ENCODE assay signal across 13 cellular contexts in genomic region chr2:191066281-191067233, GRCh38. TPM values are rescaled to one million over a fixed set of nuclear protein-coding genes. Genes with fewer than 3 reads are reported as not detected.
DNase-seq lines count a peak whose midpoint lies in the region; ATAC-seq and TF ChIP-seq lines count a peak whose summit lies in the region.
"Had no signal": no experiment of that assay in that cellular context is flagged by ENCODE, and none has a peak within 500 bp of the region (broad histone marks: within the 10 kb centered on the region; RNA-seq: fewer than 3 reads in every experiment).

No MANE protein-coding gene starts in this region.

- peak overlapping the region; percentile 25 for H3K4me3 Mint-ChIP-seq in activated naive CD4-positive, alpha-beta T cell treated with anti-CD3 and anti-CD28 coated beads for 36 hours
- H3K4me3 Mint-ChIP-seq in central memory CD8-positive, alpha-beta T cell, result peak overlapping the region; percentile 43

- H3K9me3 Mint-ChIP-seq in activated naive CD4-positive, alpha-beta T cell treated with anti-CD3 and anti-CD28 coated beads for 36 hours, result no peaks in the 10 kb centered on the region
- no peaks in the 10 kb centered on the region for H3K9me3 Mint-ChIP-seq in central memory CD8-positive, alpha-beta T cell

- no peak for ATAC-seq in central memory CD8-positive, alpha-beta T cell (replicated peaks; ENCODE audit: extremely low read depth, poor library complexity, severe bottlenecking)
- ATAC-seq in stimulated activated naive CD8-positive, alpha-beta T cell treated with anti-CD3 and anti-CD28 coated beads, Interleukin-15, Interleukin-2, amounts not matched to agents 100 U/mL and 50 U/mL, for 24 hours, result peak; percentile 45

- no peak overlapping the region for H4K91ac ChIP-seq in mesenchymal stem cell (ENCODE audit: low read length)

- H3K27ac ChIP-seq in mesenchymal stem cell (ENCODE audit: low read length, poor library complexity, severe bottlenecking), result no peak overlapping the region
- H3K27ac ChIP-seq: hepatocyte, KMS-11 had no signal

- H3K14ac ChIP-seq in mesenchymal stem cell (ENCODE audit: low read length in 2 of 2), result no peak overlapping the region

- H3K4me2 ChIP-seq in mesenchymal stem cell (ENCODE audit: low read length, poor library complexity, severe bottlenecking), result no peak overlapping the region
- H3K4me2 ChIP-seq: hepatocyte, KMS-11 had no signal

- no peak overlapping the region for H2BK12ac ChIP-seq in mesenchymal stem cell (ENCODE audit: low read length in 2 of 2)

- no peak overlapping the region for H3K9ac ChIP-seq in mesenchymal stem cell (ENCODE audit: low read length)
- H3K9ac ChIP-seq: KMS-11 had no signal

- no peak overlapping the region for H3K4me3 ChIP-seq in BE2C (ENCODE audit: low read depth, low read length)
- no peak overlapping the region for H3K4me3 ChIP-seq in mesenchymal stem cell (ENCODE audit: insufficient read depth in 1 of 2, low read depth in 1 of 2, low read length in 2 of 2)
- H3K4me3 ChIP-seq: hepatocyte had no signal

- H3K36me3 ChIP-seq in BE2C, result no peaks in the 10 kb centered on the region
- peaks cover 0 to 4% of the 10 kb centered on the region in 2 experiments for H3K36me3 ChIP-seq in mesenchymal stem cell (ENCODE audit: control insufficient read depth in 1 of 2, insufficient read depth in 2 of 2, low read depth in 1 of 2, low read length in 2 of 2)

- CTCF ChIA-PET in activated naive CD4-positive, alpha-beta T cell treated with anti-CD3 and anti-CD28 coated beads for 36 hours (lab: Charles Lee), result interaction anchor here (0.6 to 6.3 kb wide), 3 partner anchors 14 to 93 kb away, joined by 3 to 62 read pairs (median 3); no protein-coding TSS in a partner anchor

- H4K8ac ChIP-seq in mesenchymal stem cell (ENCODE audit: low read length), result no peak overlapping the region

- no peak overlapping the region for H3K23ac ChIP-seq in mesenchymal stem cell (ENCODE audit: low read length in 2 of 2)

- H3K18ac ChIP-seq in mesenchymal stem cell (ENCODE audit: low read depth in 1 of 2, low read length in 2 of 2), result no peak overlapping the region

- no peaks in the 10 kb centered on the region for H3K4me1 ChIP-seq in BE2C
- no peaks in the 10 kb centered on the region for H3K4me1 ChIP-seq in mesenchymal stem cell (ENCODE audit: control insufficient read depth, insufficient read depth, low read depth, low read length)

- no peak for TF ChIP-seq CTCF in BE2C (IDR thresholded peaks at IDR 0.05; ENCODE audit: low read depth, low read length)

- H2AFZ ChIP-seq in mesenchymal stem cell (ENCODE audit: low read depth, low read length), result no peak overlapping the region
- H2AFZ ChIP-seq: hepatocyte had no signal

- no peak overlapping the region for H2AK5ac ChIP-seq in mesenchymal stem cell (ENCODE audit: low read length, severe bottlenecking)

- H3K79me1 ChIP-seq in mesenchymal stem cell (replicated peaks; ENCODE audit: low read length, poor library complexity, severe bottlenecking), result no peaks in the 10 kb centered on the region

- peak; percentile 41 for DNase-seq in activated naive CD4-positive, alpha-beta T cell treated with anti-CD3 and anti-CD28 coated beads for 36 hours
- DNase-seq in activated naive CD4-positive, alpha-beta T cell treated with anti-CD3 and anti-CD28 coated beads, Interleukin-2, amount 50 U/mL, for 16 hours, result no peak
- DNase-seq in OCI-M1 (lab: John Stamatoyannopoulos, UW) (peak; percentile 57), BE2C (no peak), mesenchymal stem cell (no peak), NCI-H1417 (lab: John Stamatoyannopoulos, UW) (no peak)
- DNase-seq in central memory CD8-positive, alpha-beta T cell (ENCODE audit: low spot score in 2 of 2), result no peak
- DNase-seq in stimulated activated naive CD8-positive, alpha-beta T cell treated with anti-CD3 and anti-CD28 coated beads, Interleukin-15, Interleukin-2, amounts not matched to agents 100 U/mL and 50 U/mL, for 24 hours, result no peak
- DNase-seq: activated CD8-positive, alpha-beta memory T cell treated with anti-CD3 and anti-CD28 coated beads, Interleukin-2, amount 50 U/mL, for 48 hours; GDM1; NCI-H2107 had no signal

- H2BK120ac ChIP-seq in mesenchymal stem cell (ENCODE audit: low read depth, low read length), result no peak overlapping the region

- WGBS in mesenchymal stem cell, result 78% methylated on average over 3 of the region's 7 CpGs

- H3K36me3 Mint-ChIP-seq in activated naive CD4-positive, alpha-beta T cell treated with anti-CD3 and anti-CD28 coated beads for 36 hours (ENCODE audit: low read depth), result peaks cover 27% of the 10 kb centered on the region
- H3K36me3 Mint-ChIP-seq in central memory CD8-positive, alpha-beta T cell (ENCODE audit: insufficient read depth), result peaks cover 40% of the 10 kb centered on the region

- no peak overlapping the region for H2BK5ac ChIP-seq in mesenchymal stem cell (ENCODE audit: low read depth, low read length, poor library complexity, severe bottlenecking)

- no peak overlapping the region for H2BK15ac ChIP-seq in mesenchymal stem cell (ENCODE audit: low read depth, poor library complexity, severe bottlenecking)

- H3K4ac ChIP-seq in mesenchymal stem cell (ENCODE audit: low read depth in 1 of 2, low read length in 2 of 2), result no peak overlapping the region

- peak overlapping the region; percentile 76 for H3K27ac Mint-ChIP-seq in activated naive CD4-positive, alpha-beta T cell treated with anti-CD3 and anti-CD28 coated beads for 36 hours
- peak overlapping the region; percentile 13 for H3K27ac Mint-ChIP-seq in central memory CD8-positive, alpha-beta T cell (ENCODE audit: low read depth)

- peaks cover 77% of the 10 kb centered on the region for H3K4me1 Mint-ChIP-seq in activated naive CD4-positive, alpha-beta T cell treated with anti-CD3 and anti-CD28 coated beads for 36 hours (ENCODE audit: low read depth)
- peaks cover 76% of the 10 kb centered on the region for H3K4me1 Mint-ChIP-seq in central memory CD8-positive, alpha-beta T cell

- H3K27me3 ChIP-seq in BE2C (no peaks in the 10 kb centered on the region), mesenchymal stem cell (ENCODE audit: control insufficient read depth in 1 of 2, insufficient read depth in 1 of 2, low read length in 2 of 2) (no peaks in the 10 kb centered on the region)
- H3K27me3 ChIP-seq: hepatocyte had no signal

- intact Hi-C loops in activated naive CD4-positive, alpha-beta T cell treated with anti-CD3 and anti-CD28 coated beads for 36 hours (cut with micrococcal nuclease), result loop anchor here (1.0 to 5.0 kb wide), 4 partner anchors 11 to 616 kb away; no protein-coding TSS in a partner anchor

- H3K9me3 ChIP-seq in BE2C (no peaks in the 10 kb centered on the region), mesenchymal stem cell (ENCODE audit: control insufficient read depth, low read length) (no peaks in the 10 kb centered on the region)

- no peaks in the 10 kb centered on the region for H3K27me3 Mint-ChIP-seq in activated naive CD4-positive, alpha-beta T cell treated with anti-CD3 and anti-CD28 coated beads for 36 hours (ENCODE audit: low read depth)
- H3K27me3 Mint-ChIP-seq in central memory CD8-positive, alpha-beta T cell, result no peaks in the 10 kb centered on the region

RNA-seq across cellular contexts. Expression of gene STAT1, which starts 52.6 kb away (rescaled TPM):
- total RNA-seq in activated naive CD4-positive, alpha-beta T cell treated with anti-CD3 and anti-CD28 coated beads for 36 hours, result 100 to 1,000 TPM; 376 to 402 TPM
- 13.9 TPM for polyA plus RNA-seq in BE2C (2012; ENCODE audit: insufficient read depth, insufficient read length, low read depth)
- 77.9 TPM for polyA plus RNA-seq in mesenchymal stem cell (2013, experiment 1 of 2)
- 78.1 TPM for polyA plus RNA-seq in mesenchymal stem cell (2013, experiment 2 of 2)

Comparison
In these comparisons a context has a peak if more than half of its experiments do, and no peak if none do; other contexts are left out.
1. DNase-seq: peak in activated naive CD4-positive, alpha-beta T cell treated with anti-CD3 and anti-CD28 coated beads for 36 hours (single experiment) and OCI-M1 (single experiment); none in activated naive CD4-positive, alpha-beta T cell treated with anti-CD3 and anti-CD28 coated beads, Interleukin-2, amount 50 U/mL, for 16 hours (single experiment), central memory CD8-positive, alpha-beta T cell (0 of 2), stimulated activated naive CD8-positive, alpha-beta T cell treated with anti-CD3 and anti-CD28 coated beads, Interleukin-15, Interleukin-2, amounts not matched to agents 100 U/mL and 50 U/mL, for 24 hours (single experiment), BE2C (single experiment), mesenchymal stem cell (single experiment) and NCI-H1417 (0 of 3).